14 cellular contexts compared by ENCODE assay signal in genomic region chr1:26119892-26120608, GRCh38. TPM values are rescaled to one million over a fixed set of nuclear protein-coding genes. Genes with fewer than 3 reads are reported as not detected.
DNase-seq lines count a peak whose midpoint lies in the region; ATAC-seq and TF ChIP-seq lines count a peak whose summit lies in the region.
"Had no signal": no experiment of that assay in that cellular context is flagged by ENCODE, and none has a peak within 500 bp of the region (broad histone marks: within the 10 kb centered on the region; RNA-seq: fewer than 3 reads in every experiment).

No MANE protein-coding gene starts in this region.

- H3K4me1 Mint-ChIP-seq in stimulated activated naive CD8-positive, alpha-beta T cell treated with anti-CD3 and anti-CD28 coated beads, Interleukin-15, Interleukin-2, amounts not matched to agents 100 ng/mL and 50 ng/mL, for 24 hours (ENCODE audit: low read depth) = peaks cover 51% of the 10 kb centered on the region
- peaks cover 38% of the 10 kb centered on the region for H3K4me1 Mint-ChIP-seq in activated naive CD8-positive, alpha-beta T cell treated with anti-CD3 and anti-CD28 coated beads, Interleukin-2, amount 50 U/mL, for 24 hours
- H3K4me1 Mint-ChIP-seq in glutamatergic neuron (ENCODE audit: low read depth, unreplicated experiment) = no peaks in the 10 kb centered on the region

- no peak for TF ChIP-seq CTCF in glutamatergic neuron (IDR thresholded peaks at IDR 0.05; ENCODE audit: partially characterized antibody, unreplicated experiment)

- no peak overlapping the region for H3K4me3 Mint-ChIP-seq in stimulated activated naive CD8-positive, alpha-beta T cell treated with anti-CD3 and anti-CD28 coated beads, Interleukin-15, Interleukin-2, amounts not matched to agents 100 ng/mL and 50 ng/mL, for 24 hours
- H3K4me3 Mint-ChIP-seq in activated naive CD8-positive, alpha-beta T cell treated with anti-CD3 and anti-CD28 coated beads, Interleukin-2, amount 50 U/mL, for 24 hours = peak overlapping the region; percentile 21
- no peak overlapping the region for H3K4me3 Mint-ChIP-seq in glutamatergic neuron (ENCODE audit: unreplicated experiment)

- H3K27ac Mint-ChIP-seq in stimulated activated naive CD8-positive, alpha-beta T cell treated with anti-CD3 and anti-CD28 coated beads, Interleukin-15, Interleukin-2, amounts not matched to agents 100 ng/mL and 50 ng/mL, for 24 hours = peak overlapping the region; percentile 58
- H3K27ac Mint-ChIP-seq in activated naive CD8-positive, alpha-beta T cell treated with anti-CD3 and anti-CD28 coated beads, Interleukin-2, amount 50 U/mL, for 24 hours = peak overlapping the region; percentile 64
- no peak overlapping the region for H3K27ac Mint-ChIP-seq in glutamatergic neuron (ENCODE audit: unreplicated experiment)

- no peaks in the 10 kb centered on the region for H3K9me3 Mint-ChIP-seq in stimulated activated naive CD8-positive, alpha-beta T cell treated with anti-CD3 and anti-CD28 coated beads, Interleukin-15, Interleukin-2, amounts not matched to agents 100 ng/mL and 50 ng/mL, for 24 hours
- H3K9me3 Mint-ChIP-seq in activated naive CD8-positive, alpha-beta T cell treated with anti-CD3 and anti-CD28 coated beads, Interleukin-2, amount 50 U/mL, for 24 hours = no peaks in the 10 kb centered on the region
- no peaks in the 10 kb centered on the region for H3K9me3 Mint-ChIP-seq in glutamatergic neuron (ENCODE audit: unreplicated experiment)

- H3K36me3 Mint-ChIP-seq in stimulated activated naive CD8-positive, alpha-beta T cell treated with anti-CD3 and anti-CD28 coated beads, Interleukin-15, Interleukin-2, amounts not matched to agents 100 ng/mL and 50 ng/mL, for 24 hours (ENCODE audit: low read depth) = peaks cover 47% of the 10 kb centered on the region
- H3K36me3 Mint-ChIP-seq in activated naive CD8-positive, alpha-beta T cell treated with anti-CD3 and anti-CD28 coated beads, Interleukin-2, amount 50 U/mL, for 24 hours (ENCODE audit: low read depth) = peaks cover 22% of the 10 kb centered on the region
- H3K36me3 Mint-ChIP-seq in glutamatergic neuron (ENCODE audit: unreplicated experiment) = no peaks in the 10 kb centered on the region

- H3K27me3 Mint-ChIP-seq in stimulated activated naive CD8-positive, alpha-beta T cell treated with anti-CD3 and anti-CD28 coated beads, Interleukin-15, Interleukin-2, amounts not matched to agents 100 ng/mL and 50 ng/mL, for 24 hours = no peaks in the 10 kb centered on the region
- no peaks in the 10 kb centered on the region for H3K27me3 Mint-ChIP-seq in activated naive CD8-positive, alpha-beta T cell treated with anti-CD3 and anti-CD28 coated beads, Interleukin-2, amount 50 U/mL, for 24 hours
- H3K27me3 Mint-ChIP-seq in glutamatergic neuron (ENCODE audit: unreplicated experiment) = no peaks in the 10 kb centered on the region

- DNase-seq in stimulated activated naive CD8-positive, alpha-beta T cell treated with anti-CD3 and anti-CD28 coated beads, Interleukin-15, Interleukin-2, amounts not matched to agents 100 U/mL and 50 U/mL, for 24 hours = no peak
- peak; percentile 43 for DNase-seq in NAMALWA (ENCODE audit: low spot score)
- DNase-seq in activated naive CD8-positive, alpha-beta T cell treated with anti-CD3 and anti-CD28 coated beads, Interleukin-2, amount 50 U/mL, for 24 hours = no peak
- no peak for DNase-seq in NCI-H128 (lab: John Stamatoyannopoulos, UW; ENCODE audit: unreplicated experiment)
- DNase-seq in glutamatergic neuron = no peak
- no peak for DNase-seq in H4 (ENCODE audit: low spot score)
- DNase-seq: activated CD4-positive, alpha-beta T cell treated with anti-CD3 and anti-CD28 coated beads, Interleukin-2, amount 50 U/mL, for 1 hour; KBM-7; NCI-H2029; stimulated activated CD4-positive, alpha-beta T cell treated with anti-CD3 and anti-CD28 coated beads, Interleukin-4, amount 100 ng/mL, for 4 hours; stomach had no signal

- no peak for ATAC-seq in stimulated activated naive CD8-positive, alpha-beta T cell treated with anti-CD3 and anti-CD28 coated beads, Interleukin-15, Interleukin-2, amounts not matched to agents 100 U/mL and 50 U/mL, for 24 hours
- ATAC-seq in activated naive CD8-positive, alpha-beta T cell treated with anti-CD3 and anti-CD28 coated beads, Interleukin-2, amount 50 U/mL, for 24 hours = no peak
- ATAC-seq in HG03139 (IDR thresholded peaks at IDR 0.05; ENCODE audit: unreplicated experiment) = no peak

RNA-seq across cellular contexts. Expression of gene PDIK1L, which starts 8.4 kb away (rescaled TPM):
- 7.2 TPM for total RNA-seq in glutamatergic neuron (ENCODE audit: unreplicated experiment)
- total RNA-seq in H4 (2014; rRNA removed; shearing (Covaris generic)) = 5.7 and 7.3 TPM in 2 replicates

RNA-seq across cellular contexts. Expression of gene FAM110D, which starts 38.8 kb away (rescaled TPM):
- 0.25 TPM for total RNA-seq in glutamatergic neuron (ENCODE audit: unreplicated experiment)
- total RNA-seq in H4 (2014; rRNA removed; shearing (Covaris generic)) = 0.04 and 0.12 TPM in 2 replicates
- total RNA-seq: renal cortical epithelial cell had no signal

RNA-seq across cellular contexts. Expression of gene C1orf232, which starts 48.7 kb away (rescaled TPM):
- total RNA-seq in glutamatergic neuron (ENCODE audit: unreplicated experiment) = not detected
- total RNA-seq in H4 (2014; rRNA removed; shearing (Covaris generic)) = not detected in 2 replicates
- total RNA-seq: renal cortical epithelial cell, stomach had no signal

RNA-seq across cellular contexts. Expression of gene ZNF593, which starts 49.7 kb away (rescaled TPM):
- total RNA-seq in glutamatergic neuron (ENCODE audit: unreplicated experiment) = 35.9 TPM
- 27.4 and 41.0 TPM in 2 replicates for total RNA-seq in H4 (2014; rRNA removed; shearing (Covaris generic))

RNA-seq across cellular contexts. Expression of gene ZNF593OS, which starts 51.6 kb away (rescaled TPM):
- total RNA-seq in glutamatergic neuron (ENCODE audit: unreplicated experiment) = 4.2 TPM
- not detected in 2 replicates for total RNA-seq in H4 (2014; rRNA removed; shearing (Covaris generic))
- total RNA-seq: renal cortical epithelial cell, stomach had no signal
